ENCODE assay signal across 17 cellular contexts in the genomic region with DNA sequence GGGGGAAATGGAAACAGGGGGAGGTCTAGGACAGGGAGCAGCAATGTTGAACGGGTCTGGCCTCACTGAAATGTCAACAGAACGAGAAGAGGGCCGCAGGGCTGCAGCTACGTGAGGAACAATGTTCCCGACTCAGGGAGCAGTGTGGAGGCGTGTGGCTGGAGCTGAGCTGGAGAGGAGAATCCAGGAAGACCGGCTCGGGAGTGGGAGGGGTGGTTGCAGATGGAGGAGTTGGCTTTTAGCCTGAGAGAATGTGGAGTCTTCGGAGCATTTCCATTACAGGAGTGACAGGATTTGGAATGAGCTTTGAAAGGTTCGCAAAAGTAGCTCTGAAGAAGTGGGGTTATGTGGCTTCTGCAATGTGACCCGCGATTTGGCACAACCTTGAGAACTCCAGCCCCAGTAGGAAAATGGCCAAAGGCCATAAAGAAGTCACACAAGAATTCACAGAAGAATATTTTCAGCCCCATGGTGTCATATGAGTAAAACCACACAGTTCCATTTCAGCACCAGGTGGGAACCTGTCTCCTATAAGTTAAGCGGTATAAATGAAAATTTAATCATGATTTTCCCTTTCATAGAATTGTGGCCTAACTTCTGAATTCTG.
A peak's percentile ranks its signal among the peaks of the same experiment; 100 is the strongest.
DNase-seq lines count a peak whose midpoint lies in the region; ATAC-seq and TF ChIP-seq lines count a peak whose summit lies in the region.
"Had no signal": no experiment of that assay in that cellular context is flagged by ENCODE, and none has a peak within 500 bp of the region (broad histone marks: within the 10 kb centered on the region; RNA-seq: fewer than 3 reads in every experiment).

No MANE protein-coding gene starts in this region.

- H3K36me3 ChIP-seq in muscle layer of colon (ENCODE audit: insufficient read depth, low read length), result no peaks in the 10 kb centered on the region
- H3K36me3 ChIP-seq in subcutaneous abdominal adipose tissue (ENCODE audit: control insufficient read depth in 5 of 5, insufficient read depth in 5 of 5, low read length in 5 of 5), result no peaks in the 10 kb centered on the region
- no peaks in the 10 kb centered on the region for H3K36me3 ChIP-seq in A673 (ENCODE audit: insufficient read depth, low read length, poor library complexity, severe bottlenecking)
- H3K36me3 ChIP-seq: brain microvascular endothelial cell had no signal

- no peak for TF ChIP-seq CTCF in A673 (conservative IDR thresholded peaks at IDR 0.05; ENCODE audit: low read depth, low read length)

- CTCF ChIA-PET in A673 (lab: Charles Lee), result no interaction called here

- peak; percentile 47 for DNase-seq in GM03348 (ENCODE audit: low spot score)
- DNase-seq in cerebellum (ENCODE audit: low spot score), result peak; percentile 70
- no peak for DNase-seq in stimulated activated CD4-positive, alpha-beta T cell treated with anti-CD3 and anti-CD28 coated beads, Interleukin-4, amount 100 ng/mL, for 4 hours
- no peak for DNase-seq in A673 (ENCODE audit: low spot score)
- DNase-seq: activated CD4-positive, alpha-beta T cell treated with anti-CD3 and anti-CD28 coated beads, Interleukin-2, amount 50 U/mL, for 1 hour; activated naive CD4-positive, alpha-beta T cell treated with anti-CD3 and anti-CD28 coated beads for 36 hours; brain microvascular endothelial cell; head of caudate nucleus; NCI-H1694 treated with DMSO at 0.1 percent for 48 hours; NCI-H446 treated with DMSO at 0.1 percent for 48 hours; stimulated activated naive CD8-positive, alpha-beta T cell treated with anti-CD3 and anti-CD28 coated beads, Interleukin-15, Interleukin-2, amounts not matched to agents 100 U/mL and 50 U/mL, for 24 hours; SW 1271 had no signal

- peak overlapping the region in 1 of 2 donors; percentile 24 for H3K4me3 ChIP-seq in muscle layer of colon (ENCODE audit: low read depth in 1 of 2, low read length in 2 of 2)
- peak overlapping the region in 3 of 5 donors; percentile 7 to 25 (median 12) for H3K4me3 ChIP-seq in subcutaneous abdominal adipose tissue (ENCODE audit: low read depth in 1 of 5, low read length in 5 of 5)
- no peak overlapping the region for H3K4me3 ChIP-seq in A673 (ENCODE audit: low read depth, low read length, poor library complexity, severe bottlenecking)

- H3K27me3 ChIP-seq in muscle layer of colon (ENCODE audit: control insufficient read depth in 1 of 2, insufficient read depth in 2 of 2, low read length in 2 of 2) (no peaks in the 10 kb centered on the region), subcutaneous abdominal adipose tissue (ENCODE audit: control insufficient read depth in 5 of 5, insufficient read depth in 4 of 5, low read length in 5 of 5) (no peaks in the 10 kb centered on the region), A673 (replicated peaks; ENCODE audit: insufficient read depth, low read depth, low read length, poor library complexity) (no peaks in the 10 kb centered on the region)
- H3K27me3 ChIP-seq: brain microvascular endothelial cell had no signal

- H3K9ac ChIP-seq in muscle layer of colon (ENCODE audit: low read length) (peak overlapping the region; percentile 5), subcutaneous abdominal adipose tissue (ENCODE audit: low read length in 5 of 5) (peak overlapping the region in 1 of 5 donors; percentile 19)
- H3K9ac ChIP-seq: parathyroid adenoma had no signal

- H3K4me1 ChIP-seq in muscle layer of colon (ENCODE audit: insufficient read depth, low read length) (peaks cover 44% of the 10 kb centered on the region), subcutaneous abdominal adipose tissue (ENCODE audit: control insufficient read depth in 5 of 5, insufficient read depth in 5 of 5, low read length in 5 of 5) (peaks cover 5 to 16% (median 15%) of the 10 kb centered on the region in 5 donors), A673 (ENCODE audit: insufficient read depth, low read length, poor library complexity, severe bottlenecking) (no peaks in the 10 kb centered on the region)

- ATAC-seq in esophagus mucosa, result no peak
- no peak for ATAC-seq in HG03469 (IDR thresholded peaks at IDR 0.05; ENCODE audit: unreplicated experiment)
- ATAC-seq: stimulated activated naive CD8-positive, alpha-beta T cell treated with anti-CD3 and anti-CD28 coated beads, Interleukin-15, Interleukin-2, amounts not matched to agents 100 U/mL and 50 U/mL, for 24 hours had no signal

- H3K9me3 ChIP-seq in muscle layer of colon (ENCODE audit: low read length) (no peaks in the 10 kb centered on the region), subcutaneous abdominal adipose tissue (ENCODE audit: control insufficient read depth in 5 of 5, low read length in 5 of 5) (no peaks in the 10 kb centered on the region), A673 (ENCODE audit: low read depth, low read length, poor library complexity, severe bottlenecking) (no peaks in the 10 kb centered on the region)

- no TSS peak for BruUV-seq in A673 (replicated peaks; lab: Mats Ljungman, UMichigan)

- intact Hi-C loops in A673 (cut with micrococcal nuclease; ENCODE audit: unreplicated experiment), result no loop called here

- POLR2A ChIA-PET in A673 (lab: Charles Lee; ENCODE audit: low non-redundant PET), result no interaction called here

- H3K27ac ChIP-seq in muscle layer of colon (ENCODE audit: low read depth, low read length) (peak overlapping the region; percentile 49), subcutaneous abdominal adipose tissue (ENCODE audit: low read depth, low read length) (no peak overlapping the region), A673 (ENCODE audit: low read depth, low read length, poor library complexity, severe bottlenecking) (no peak overlapping the region)
- H3K27ac ChIP-seq: brain microvascular endothelial cell, parathyroid adenoma had no signal

Comparison
In these comparisons a context has a peak if more than half of its experiments do, and no peak if none do; other contexts are left out.
1. DNase-seq: peak in GM03348 (single experiment) and cerebellum (single experiment); none in stimulated activated CD4-positive, alpha-beta T cell treated with anti-CD3 and anti-CD28 coated beads, Interleukin-4, amount 100 ng/mL, for 4 hours (0 of 2) and A673 (single experiment).